ENCODE assay signal across 20 cellular contexts in genomic region chr2:184481862-184482261, GRCh38.
"Had no signal": no experiment of that assay in that cellular context is flagged by ENCODE, and none has a peak within 500 bp of the region (broad histone marks: within the 10 kb centered on the region; RNA-seq: fewer than 3 reads in every experiment).

No MANE protein-coding gene starts in this region.

- H3K4me1 ChIP-seq: SJSA1 had no signal

- H3K27ac ChIP-seq: SJSA1, SK-N-MC had no signal

- H3K36me3 ChIP-seq: MG63, SJSA1 had no signal

- DNase-seq: KBM-7; MG63; NCI-H1092 treated with DMSO at 0.1 percent for 48 hours; NCI-H1436; NCI-H187; NCI-H2029; NCI-H2081 treated with DMSO at 0.1 percent for 48 hours; NCI-H2171; NCI-H226; NCI-H446; NCI-H510A; NCI-H524 treated with DMSO at 0.1 percent for 48 hours; NCI-H69; NCI-H774; NK-92 treated with Interleukin-12 subunit alpha and Interleukin-12 subunit beta, amount 100 ng/mL, for 24 hours; Right ventricle myocardium superior; RPMI8226; SIG-M5 had no signal

- H3K27me3 ChIP-seq: MG63, SJSA1 had no signal

- H3K4me3 ChIP-seq: MG63, SJSA1, SK-N-MC had no signal

- H3K9me3 ChIP-seq: MG63, SJSA1 had no signal
